In the genomic region with DNA sequence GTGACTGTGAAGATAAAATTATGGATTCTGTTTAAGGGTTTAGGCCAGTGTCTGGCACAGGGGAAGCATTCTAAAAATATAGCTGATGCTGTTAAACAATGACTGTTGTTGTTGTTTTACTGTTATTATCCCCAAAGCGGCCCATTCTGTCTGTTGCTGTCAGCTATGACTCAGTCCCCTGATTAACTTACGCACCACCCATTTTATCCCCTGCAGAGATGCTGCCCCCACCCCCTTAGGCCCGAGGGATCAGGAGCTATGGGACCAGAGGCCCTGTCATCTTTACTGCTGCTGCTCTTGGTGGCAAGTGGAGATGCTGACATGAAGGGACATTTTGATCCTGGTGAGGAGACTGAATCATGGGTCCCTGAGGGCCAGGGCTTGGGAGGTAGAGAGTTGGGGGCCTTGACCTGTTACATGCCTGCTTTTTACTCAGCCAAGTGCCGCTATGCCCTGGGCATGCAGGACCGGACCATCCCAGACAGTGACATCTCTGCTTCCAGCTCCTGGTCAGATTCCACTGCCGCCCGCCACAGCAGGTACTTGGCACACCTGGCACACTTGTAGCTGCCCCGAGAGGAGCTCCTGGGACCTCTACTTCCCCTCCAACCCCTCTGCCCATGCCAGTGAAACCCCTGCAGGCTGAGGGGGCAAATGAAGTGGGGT, we compare ENCODE assay signal across 14 cellular contexts. TPM values are rescaled to one million over a fixed set of nuclear protein-coding genes. Genes with fewer than 3 reads are reported as not detected.
DNase-seq lines count a peak whose midpoint lies in the region; ATAC-seq and TF ChIP-seq lines count a peak whose summit lies in the region.
"Had no signal": no experiment of that assay in that cellular context is flagged by ENCODE, and none has a peak within 500 bp of the region (broad histone marks: within the 10 kb centered on the region; RNA-seq: fewer than 3 reads in every experiment).

No MANE protein-coding gene starts in this region.

- ATAC-seq in left cardiac atrium (no peak), T-cell (replicated peaks in 1 of 4) (no peak)
- ATAC-seq: left lung had no signal

- no peak for TF ChIP-seq CTCF in right atrium auricular region (IDR thresholded peaks at IDR 0.05)

- H3K36me3 Mint-ChIP-seq in T-cell: peaks cover 17% of the 10 kb centered on the region

- H3K36me3 ChIP-seq in right atrium auricular region: peaks cover 31% of the 10 kb centered on the region

- intact Hi-C loops in left cardiac atrium (cut with DNase I): no loop called here

- H3K27me3 Mint-ChIP-seq in T-cell: no peaks in the 10 kb centered on the region

- POLR2A ChIA-PET in T-cell (lab: Charles Lee): no interaction called here

- H3K4me3 ChIP-seq in right atrium auricular region: no peak overlapping the region
- H3K4me3 ChIP-seq: left lung, skin epidermis had no signal

- DNase-seq in right atrium auricular region (ENCODE audit: low spot score) (no peak), left cardiac atrium (no peak), caudate nucleus (lab: John Stamatoyannopoulos, UW) (peak in 12 of 61 donors; percentile 12 to 42 (median 21)), medulla oblongata (ENCODE audit: extremely low spot score) (peak; percentile 68), NCI-H2081 treated with DMSO at 0.1 percent for 48 hours (lab: John Stamatoyannopoulos, UW) (no peak), SHP77 (lab: John Stamatoyannopoulos, UW) (no peak), T-cell (no peak)
- DNase-seq in stimulated activated CD4-positive, alpha-beta T cell treated with anti-CD3 and anti-CD28 coated beads, Interleukin-4, amount 100 ng/mL, for 1 hour: no peak
- DNase-seq: activated T-cell treated with anti-CD3 and anti-CD28 coated beads, Interleukin-2, amount 50 U/mL, for 48 hours; AML-193; effector CD4-positive, alpha-beta T cell; left lung; NCI-H82 had no signal

- peaks cover 0 to 41% of the 10 kb centered on the region in 2 donors for H3K4me1 ChIP-seq in right atrium auricular region

- no peaks in the 10 kb centered on the region for H3K9me3 Mint-ChIP-seq in T-cell

- H3K4me3 Mint-ChIP-seq in T-cell: no peak overlapping the region

- H3K27ac ChIP-seq in right atrium auricular region: peak overlapping the region; percentile 11 to 24
- peak overlapping the region; percentile 83 for H3K27ac ChIP-seq in caudate nucleus (ENCODE audit: low read depth, low read length)
- H3K27ac ChIP-seq: left lung had no signal

- H3K27ac Mint-ChIP-seq in T-cell: no peak overlapping the region

- CTCF ChIA-PET in T-cell (lab: Charles Lee): interaction anchor here in 1 of 2 donors (0.6 kb wide), 1 partner anchor 340 kb away, joined by 3 read pairs; no protein-coding TSS in a partner anchor

- no peaks in the 10 kb centered on the region for H3K27me3 ChIP-seq in right atrium auricular region

- peaks cover 19 to 24% (median 24%) of the 10 kb centered on the region in 3 donors for H3K4me1 Mint-ChIP-seq in T-cell

- H3K9me3 ChIP-seq in right atrium auricular region: no peaks in the 10 kb centered on the region
- H3K9me3 ChIP-seq: left lung had no signal

RNA-seq across cellular contexts. Expression of a gene that starts 4.3 kb away (rescaled TPM):
- total RNA-seq in right atrium auricular region (100 to 1,000 TPM in 1 of 2 donors, 10 to 100 TPM in 1; 61.7 to 106 TPM), left cardiac atrium (10 to 100 TPM; 58.4 to 60.2 TPM), T-cell (10 to 100 TPM in 4 of 5 donors, 1 to 10 TPM in 1; 8.8 to 23.9 (median 19.3) TPM)

RNA-seq across cellular contexts. Expression of a gene that starts 19.4 kb away (rescaled TPM):
- 1 to 10 TPM; 3.6 to 4.0 TPM for total RNA-seq in right atrium auricular region
- total RNA-seq in left cardiac atrium: 10 to 100 TPM; 24.4 to 25.3 TPM
- total RNA-seq in T-cell: 10 to 100 TPM; 15.5 to 39.2 (median 33.3) TPM

RNA-seq across cellular contexts. Expression of a gene that starts 25.4 kb away (rescaled TPM):
- total RNA-seq in right atrium auricular region (10 to 100 TPM; 12.1 to 13.6 TPM), left cardiac atrium (10 to 100 TPM; 14.0 to 18.7 TPM), T-cell (10 to 100 TPM; 25.1 to 55.2 (median 40.9) TPM)

RNA-seq across cellular contexts. Expression of a gene that starts 43.4 kb away (rescaled TPM):
- total RNA-seq in right atrium auricular region (not detected), left cardiac atrium (not detected), T-cell (under 1 TPM in 2 of 5 donors, not detected in 3; 0.51 to 0.67 TPM)

RNA-seq across cellular contexts. Expression of a gene that starts 52.2 kb away (rescaled TPM):
- total RNA-seq in right atrium auricular region: not detected
- not detected for total RNA-seq in left cardiac atrium
- under 1 TPM in 1 of 5 donors, not detected in 4; 0.09 TPM for total RNA-seq in T-cell
